In the genomic region with DNA sequence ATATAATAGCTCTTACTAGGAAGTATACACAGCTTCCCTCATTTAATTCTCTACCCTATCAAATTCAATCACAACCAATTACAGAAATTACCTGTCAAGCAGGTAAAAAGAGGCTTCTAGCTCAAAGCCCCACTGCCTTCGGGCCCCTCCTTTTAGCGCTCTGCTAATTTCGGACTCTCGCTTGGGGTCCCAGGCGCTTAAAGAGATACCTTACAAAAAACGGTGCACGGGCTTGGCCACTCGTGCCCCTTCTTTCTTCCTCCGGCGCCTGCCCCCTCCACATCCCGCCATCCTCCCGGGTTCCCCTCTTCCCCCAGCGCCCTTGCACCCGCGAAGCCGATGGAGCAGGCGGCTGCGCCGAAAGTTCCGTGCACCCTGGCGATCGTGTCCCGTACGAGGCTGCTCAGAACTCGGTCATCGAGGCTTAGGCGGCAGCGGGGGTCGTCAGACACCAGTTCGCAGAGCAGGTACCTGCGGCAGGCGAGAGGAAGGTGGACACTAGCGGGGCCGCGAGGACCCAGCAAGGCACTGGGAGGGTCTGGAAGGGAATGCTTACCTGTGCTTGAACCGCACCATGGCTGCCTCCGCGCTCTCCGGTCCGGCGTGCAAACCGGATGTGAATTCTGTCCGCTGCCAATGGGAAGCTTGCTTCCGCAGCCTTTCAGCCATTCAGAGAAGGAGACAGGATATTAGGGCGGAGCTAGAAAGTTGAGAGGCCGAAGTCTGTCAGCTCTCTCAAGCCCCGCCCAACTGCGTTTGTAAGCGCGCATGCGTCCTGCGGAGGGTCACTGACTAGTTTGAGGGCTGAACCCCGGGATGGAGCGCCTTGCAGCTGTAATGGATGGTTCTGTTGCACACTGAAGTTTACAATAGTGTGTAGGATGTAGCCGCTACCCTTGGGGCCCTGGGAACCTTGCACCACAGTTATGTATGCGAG, we compare ENCODE assay signal across 1 cellular context.
TF ChIP-seq lines count a peak whose summit lies in the region.

A gene with protein sequence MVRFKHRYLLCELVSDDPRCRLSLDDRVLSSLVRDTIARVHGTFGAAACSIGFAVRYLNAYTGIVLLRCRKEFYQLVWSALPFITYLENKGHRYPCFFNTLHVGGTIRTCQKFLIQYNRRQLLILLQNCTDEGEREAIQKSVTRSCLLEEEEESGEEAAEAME (minus strand): TSS at position 616 of the 937 bp plus-strand sequence. CDS start 40 bp downstream, at position 576.

TF ChIP-seq in K562, 482 proteins besides CTCF, POLR2A, EP300 and RAD21 (continued from another document and continues in another):
- TF ChIP-seq ZNF512 (tag; IDR thresholded peaks at IDR 0.05) (no peak), PHF8 (IDR thresholded peaks at IDR 0.05; ENCODE audit: borderline replicate concordance, low read length) (peak; percentile 95; the same call in 1 of the 2 replicates), SUPT5H (IDR thresholded peaks at IDR 0.05) (peak; percentile 94), JUND (IDR thresholded peaks at IDR 0.05; ENCODE audit: borderline replicate concordance, low read depth, low read length) (peak; percentile 8; the same call in 1 of the 2 replicates), JUND (tag; IDR thresholded peaks at IDR 0.05; ENCODE audit: borderline replicate concordance, low read depth, low read length) (no peak), PML (IDR thresholded peaks at IDR 0.05; ENCODE audit: low read length) (0 out of 2 replicates have a peak, but pooled peaks have one; percentile 50), OTX1 (CRISPR knock-in tag; IDR thresholded peaks at IDR 0.05) (0 out of 2 replicates have a peak, but pooled peaks have one; percentile 7), ZNF695 (CRISPR knock-in tag; IDR thresholded peaks at IDR 0.05) (no peak), ZNF407 (IDR thresholded peaks at IDR 0.05; ENCODE audit: low read depth) (no peak), ILK (tag; IDR thresholded peaks at IDR 0.05; ENCODE audit: borderline replicate concordance, low read depth) (no peak), ATF7 (IDR thresholded peaks at IDR 0.05) (peak; percentile 61; the same call in 1 of the 2 replicates), ZNF165 (CRISPR knock-in tag; IDR thresholded peaks at IDR 0.05; ENCODE audit: borderline replicate concordance) (no peak), SMAD4 (CRISPR knock-in tag; conservative IDR thresholded peaks at IDR 0.05) (no peak), CBX1 (IDR thresholded peaks at IDR 0.05; ENCODE audit: low read depth) (no peak), NCOA4 (IDR thresholded peaks at IDR 0.05; ENCODE audit: partially characterized antibody) (no peak), ZBTB17 (CRISPR knock-in tag; IDR thresholded peaks at IDR 0.05) (peak; percentile 72; the same call in 1 of the 2 replicates), MED1 (CRISPR knock-in tag; IDR thresholded peaks at IDR 0.05; ENCODE audit: borderline replicate concordance) (no peak), POLR2AphosphoS5 (IDR thresholded peaks at IDR 0.05; ENCODE audit: control insufficient read depth, insufficient read depth, low read depth, low read length) (0 out of 2 replicates have a peak, but pooled peaks have one; percentile 72), ZNF77 (CRISPR knock-in tag; IDR thresholded peaks at IDR 0.05) (no peak), TAF7 (tag; IDR thresholded peaks at IDR 0.05) (0 out of 2 replicates have a peak, but pooled peaks have one; percentile 9), L3MBTL2 (IDR thresholded peaks at IDR 0.05) (peak; percentile 64), ZNF354B (CRISPR knock-in tag; IDR thresholded peaks at IDR 0.05) (no peak), BRCA1 (IDR thresholded peaks at IDR 0.05) (no peak), BRCA1 (CRISPR knock-in tag; IDR thresholded peaks at IDR 0.05) (no peak), ZNF507 (tag; conservative IDR thresholded peaks at IDR 0.05) (no peak), CCAR2 (IDR thresholded peaks at IDR 0.05; ENCODE audit: low read depth, low read length) (no peak), NFXL1 (CRISPR knock-in tag; IDR thresholded peaks at IDR 0.05) (no peak), HCFC1 (IDR thresholded peaks at IDR 0.05; ENCODE audit: low read depth, low read length) (0 out of 2 replicates have a peak, but pooled peaks have one; percentile 29), ZEB2 (IDR thresholded peaks at IDR 0.05) (no peak), MTA3 (IDR thresholded peaks at IDR 0.05; ENCODE audit: borderline replicate concordance) (peak; percentile 16; the same call in 1 of the 2 replicates), KLF1 (tag; IDR thresholded peaks at IDR 0.05) (no peak), MYC (IDR thresholded peaks at IDR 0.05; ENCODE audit: low read depth, low read length) (peak; percentile 56), MYC (CRISPR knock-in tag; IDR thresholded peaks at IDR 0.05; ENCODE audit: borderline replicate concordance, low read depth) (no peak), KDM4B (IDR thresholded peaks at IDR 0.05; ENCODE audit: borderline replicate concordance in 2 of 2, low read depth in 1 of 2) (0 out of 4 replicates have a peak, but pooled peaks of 1 of the 2 experiments have one; percentile 33)
- TF ChIP-seq, protein P1, sequence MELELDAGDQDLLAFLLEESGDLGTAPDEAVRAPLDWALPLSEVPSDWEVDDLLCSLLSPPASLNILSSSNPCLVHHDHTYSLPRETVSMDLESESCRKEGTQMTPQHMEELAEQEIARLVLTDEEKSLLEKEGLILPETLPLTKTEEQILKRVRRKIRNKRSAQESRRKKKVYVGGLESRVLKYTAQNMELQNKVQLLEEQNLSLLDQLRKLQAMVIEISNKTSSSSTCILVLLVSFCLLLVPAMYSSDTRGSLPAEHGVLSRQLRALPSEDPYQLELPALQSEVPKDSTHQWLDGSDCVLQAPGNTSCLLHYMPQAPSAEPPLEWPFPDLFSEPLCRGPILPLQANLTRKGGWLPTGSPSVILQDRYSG (tag; conservative IDR thresholded peaks at IDR 0.05; ENCODE audit: low read depth): no peak
- TF ChIP-seq, protein P2, sequence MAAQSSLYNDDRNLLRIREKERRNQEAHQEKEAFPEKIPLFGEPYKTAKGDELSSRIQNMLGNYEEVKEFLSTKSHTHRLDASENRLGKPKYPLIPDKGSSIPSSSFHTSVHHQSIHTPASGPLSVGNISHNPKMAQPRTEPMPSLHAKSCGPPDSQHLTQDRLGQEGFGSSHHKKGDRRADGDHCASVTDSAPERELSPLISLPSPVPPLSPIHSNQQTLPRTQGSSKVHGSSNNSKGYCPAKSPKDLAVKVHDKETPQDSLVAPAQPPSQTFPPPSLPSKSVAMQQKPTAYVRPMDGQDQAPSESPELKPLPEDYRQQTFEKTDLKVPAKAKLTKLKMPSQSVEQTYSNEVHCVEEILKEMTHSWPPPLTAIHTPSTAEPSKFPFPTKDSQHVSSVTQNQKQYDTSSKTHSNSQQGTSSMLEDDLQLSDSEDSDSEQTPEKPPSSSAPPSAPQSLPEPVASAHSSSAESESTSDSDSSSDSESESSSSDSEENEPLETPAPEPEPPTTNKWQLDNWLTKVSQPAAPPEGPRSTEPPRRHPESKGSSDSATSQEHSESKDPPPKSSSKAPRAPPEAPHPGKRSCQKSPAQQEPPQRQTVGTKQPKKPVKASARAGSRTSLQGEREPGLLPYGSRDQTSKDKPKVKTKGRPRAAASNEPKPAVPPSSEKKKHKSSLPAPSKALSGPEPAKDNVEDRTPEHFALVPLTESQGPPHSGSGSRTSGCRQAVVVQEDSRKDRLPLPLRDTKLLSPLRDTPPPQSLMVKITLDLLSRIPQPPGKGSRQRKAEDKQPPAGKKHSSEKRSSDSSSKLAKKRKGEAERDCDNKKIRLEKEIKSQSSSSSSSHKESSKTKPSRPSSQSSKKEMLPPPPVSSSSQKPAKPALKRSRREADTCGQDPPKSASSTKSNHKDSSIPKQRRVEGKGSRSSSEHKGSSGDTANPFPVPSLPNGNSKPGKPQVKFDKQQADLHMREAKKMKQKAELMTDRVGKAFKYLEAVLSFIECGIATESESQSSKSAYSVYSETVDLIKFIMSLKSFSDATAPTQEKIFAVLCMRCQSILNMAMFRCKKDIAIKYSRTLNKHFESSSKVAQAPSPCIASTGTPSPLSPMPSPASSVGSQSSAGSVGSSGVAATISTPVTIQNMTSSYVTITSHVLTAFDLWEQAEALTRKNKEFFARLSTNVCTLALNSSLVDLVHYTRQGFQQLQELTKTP (IDR thresholded peaks at IDR 0.05; ENCODE audit: low read depth in 1 of 2, partially characterized antibody in 2 of 2): no peak
- TF ChIP-seq, protein P3, sequence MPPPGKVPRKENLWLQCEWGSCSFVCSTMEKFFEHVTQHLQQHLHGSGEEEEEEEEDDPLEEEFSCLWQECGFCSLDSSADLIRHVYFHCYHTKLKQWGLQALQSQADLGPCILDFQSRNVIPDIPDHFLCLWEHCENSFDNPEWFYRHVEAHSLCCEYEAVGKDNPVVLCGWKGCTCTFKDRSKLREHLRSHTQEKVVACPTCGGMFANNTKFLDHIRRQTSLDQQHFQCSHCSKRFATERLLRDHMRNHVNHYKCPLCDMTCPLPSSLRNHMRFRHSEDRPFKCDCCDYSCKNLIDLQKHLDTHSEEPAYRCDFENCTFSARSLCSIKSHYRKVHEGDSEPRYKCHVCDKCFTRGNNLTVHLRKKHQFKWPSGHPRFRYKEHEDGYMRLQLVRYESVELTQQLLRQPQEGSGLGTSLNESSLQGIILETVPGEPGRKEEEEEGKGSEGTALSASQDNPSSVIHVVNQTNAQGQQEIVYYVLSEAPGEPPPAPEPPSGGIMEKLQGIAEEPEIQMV (tag; conservative IDR thresholded peaks at IDR 0.05; ENCODE audit: low read depth): no peak
- TF ChIP-seq, protein P4, sequence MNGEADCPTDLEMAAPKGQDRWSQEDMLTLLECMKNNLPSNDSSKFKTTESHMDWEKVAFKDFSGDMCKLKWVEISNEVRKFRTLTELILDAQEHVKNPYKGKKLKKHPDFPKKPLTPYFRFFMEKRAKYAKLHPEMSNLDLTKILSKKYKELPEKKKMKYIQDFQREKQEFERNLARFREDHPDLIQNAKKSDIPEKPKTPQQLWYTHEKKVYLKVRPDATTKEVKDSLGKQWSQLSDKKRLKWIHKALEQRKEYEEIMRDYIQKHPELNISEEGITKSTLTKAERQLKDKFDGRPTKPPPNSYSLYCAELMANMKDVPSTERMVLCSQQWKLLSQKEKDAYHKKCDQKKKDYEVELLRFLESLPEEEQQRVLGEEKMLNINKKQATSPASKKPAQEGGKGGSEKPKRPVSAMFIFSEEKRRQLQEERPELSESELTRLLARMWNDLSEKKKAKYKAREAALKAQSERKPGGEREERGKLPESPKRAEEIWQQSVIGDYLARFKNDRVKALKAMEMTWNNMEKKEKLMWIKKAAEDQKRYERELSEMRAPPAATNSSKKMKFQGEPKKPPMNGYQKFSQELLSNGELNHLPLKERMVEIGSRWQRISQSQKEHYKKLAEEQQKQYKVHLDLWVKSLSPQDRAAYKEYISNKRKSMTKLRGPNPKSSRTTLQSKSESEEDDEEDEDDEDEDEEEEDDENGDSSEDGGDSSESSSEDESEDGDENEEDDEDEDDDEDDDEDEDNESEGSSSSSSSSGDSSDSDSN (IDR thresholded peaks at IDR 0.05; ENCODE audit: borderline replicate concordance in 1 of 2, low read depth in 2 of 2, low read length in 2 of 2): peak in 1 of 2 experiments; percentile 70; a peak in 1 of 4 replicates
